In genomic region chr3:159189994-159190669, GRCh38 we compare ENCODE assay signal across 19 cellular contexts.
DNase-seq lines count a peak whose midpoint lies in the region; ATAC-seq and TF ChIP-seq lines count a peak whose summit lies in the region.
"Had no signal": no experiment of that assay in that cellular context is flagged by ENCODE, and none has a peak within 500 bp of the region (broad histone marks: within the 10 kb centered on the region; RNA-seq: fewer than 3 reads in every experiment).

No MANE protein-coding gene starts in this region.

- 27 to 37% methylated on average over 4 of the region's 4 CpGs for WGBS in GM23248 (ENCODE audit: low coverage in 1 of 2, low lambda C conversion rate in 2 of 2, missing lambda C conversion rate in 2 of 2), 2 experiments
- 62 to 71% (median 65%) methylated on average over 4 of the region's 4 CpGs for WGBS in ovary, 3 donors

- DNase-seq in GM23248 (peak; percentile 77), RWPE2 (ENCODE audit: low spot score) (no peak), fibroblast of mammary gland (ENCODE audit: low read depth) (peak; percentile 82), skeletal muscle cell (ENCODE audit: low read depth) (peak; percentile 80), hepatic stellate cell (ENCODE audit: low spot score) (no peak), ovary (no peak)
- no peak for DNase-seq in activated CD4-positive, alpha-beta T cell treated with anti-CD3 and anti-CD28 coated beads, Interleukin-2, amount 10 ng/mL, durations not matched to agents 7 days and 5 days
- DNase-seq: activated CD4-positive, CD25-positive, alpha-beta regulatory T cell treated with anti-CD3 and anti-CD28 coated beads, Interleukin-2, amount 50 U/mL, for 72 hours; activated CD8-positive, alpha-beta memory T cell treated with anti-CD3 and anti-CD28 coated beads, Interleukin-2, amount 10 ng/mL, durations not matched to agents 7 days and 5 days; activated effector memory CD4-positive, alpha-beta T cell treated with anti-CD3 and anti-CD28 coated beads, Interleukin-2, amount 50 U/mL, for 16 hours; cortex of kidney; DMS79; left cardiac atrium; MG63; T-helper 9 cell had no signal

- no peak for TF ChIP-seq EP300 in ovary (IDR thresholded peaks at IDR 0.05)

- H3K4me1 ChIP-seq in GM23248 (ENCODE audit: insufficient read depth) (peaks cover 33% of the 10 kb centered on the region), RWPE2 (ENCODE audit: insufficient read depth, poor library complexity, severe bottlenecking) (peaks cover 14% of the 10 kb centered on the region), ovary (ENCODE audit: insufficient read depth) (no peaks in the 10 kb centered on the region)
- H3K4me1 ChIP-seq: ascending aorta had no signal

- H3K4me1 Mint-ChIP-seq in activated CD4-positive, alpha-beta T cell treated with anti-CD3 and anti-CD28 coated beads, Interleukin-2, amount 10 ng/mL, durations not matched to agents 7 days and 5 days: no peaks in the 10 kb centered on the region
- H3K4me1 Mint-ChIP-seq: activated CD8-positive, alpha-beta memory T cell treated with anti-CD3 and anti-CD28 coated beads, Interleukin-2, amount 10 ng/mL, durations not matched to agents 7 days and 5 days had no signal

- no peak overlapping the region for H3K9ac ChIP-seq in GM23248

- TF ChIP-seq POLR2A in ovary (IDR thresholded peaks at IDR 0.05): no peak

- intact Hi-C loops in ovary (cut with DNase I): no loop called here

- H3K79me2 ChIP-seq in GM23248 (ENCODE audit: insufficient read depth): no peaks in the 10 kb centered on the region
- H3K79me2 ChIP-seq: hepatocyte had no signal

- H3K27ac ChIP-seq in GM23248 (no peak overlapping the region), RWPE2 (ENCODE audit: poor library complexity, severe bottlenecking) (peak overlapping the region; percentile 61), ovary (no peak overlapping the region)
- H3K27ac ChIP-seq: ascending aorta, hepatocyte had no signal

- peak; percentile 85 for ATAC-seq in RWPE2 (ENCODE audit: low read depth)
- ATAC-seq: activated CD8-positive, alpha-beta memory T cell treated with anti-CD3 and anti-CD28 coated beads, Interleukin-2, amount 10 ng/mL, durations not matched to agents 7 days and 5 days had no signal

- no peaks in the 10 kb centered on the region for H4K20me1 ChIP-seq in GM23248 (ENCODE audit: insufficient read depth)

- peak overlapping the region; percentile 62 for H3K4me2 ChIP-seq in GM23248 (ENCODE audit: unreplicated experiment)
- H3K4me2 ChIP-seq: hepatocyte had no signal

- CTCF ChIA-PET in activated CD4-positive, alpha-beta T cell treated with anti-CD3 and anti-CD28 coated beads, Interleukin-2, amount 10 ng/mL, durations not matched to agents 7 days and 5 days (lab: Charles Lee): no interaction called here

- H3K27ac Mint-ChIP-seq in activated CD4-positive, alpha-beta T cell treated with anti-CD3 and anti-CD28 coated beads, Interleukin-2, amount 10 ng/mL, durations not matched to agents 7 days and 5 days: no peak overlapping the region
- H3K27ac Mint-ChIP-seq: activated CD8-positive, alpha-beta memory T cell treated with anti-CD3 and anti-CD28 coated beads, Interleukin-2, amount 10 ng/mL, durations not matched to agents 7 days and 5 days; CD14-positive monocyte had no signal

- H3K27me3 ChIP-seq in GM23248 (replicated peaks; ENCODE audit: insufficient read depth) (no peaks in the 10 kb centered on the region), RWPE2 (ENCODE audit: insufficient read depth, poor library complexity, severe bottlenecking) (no peaks in the 10 kb centered on the region), ovary (no peaks in the 10 kb centered on the region)
- H3K27me3 ChIP-seq: ascending aorta, hepatocyte, MG63 had no signal

- peaks cover 36% of the 10 kb centered on the region for H3F3A ChIP-seq in GM23248 (ENCODE audit: insufficient read depth)

- TF ChIP-seq CTCF in RWPE2 (IDR thresholded peaks at IDR 0.05; ENCODE audit: poor library complexity, severe bottlenecking): no peak
- no peak for TF ChIP-seq CTCF in fibroblast of mammary gland (conservative IDR thresholded peaks at IDR 0.05; ENCODE audit: control insufficient read depth, insufficient read depth, low read depth, low read length)
- no peak for TF ChIP-seq CTCF in ovary (IDR thresholded peaks at IDR 0.05)

- no peaks in the 10 kb centered on the region for H3K9me3 ChIP-seq in GM23248 (ENCODE audit: low read depth)
- H3K9me3 ChIP-seq in RWPE2 (ENCODE audit: severe bottlenecking): no peaks in the 10 kb centered on the region
- H3K9me3 ChIP-seq in ovary: no peaks in the 10 kb centered on the region
- H3K9me3 ChIP-seq: ascending aorta, MG63 had no signal

- no peaks in the 10 kb centered on the region for H3K36me3 Mint-ChIP-seq in activated CD4-positive, alpha-beta T cell treated with anti-CD3 and anti-CD28 coated beads, Interleukin-2, amount 10 ng/mL, durations not matched to agents 7 days and 5 days (ENCODE audit: low read depth)
- H3K36me3 Mint-ChIP-seq: activated CD8-positive, alpha-beta memory T cell treated with anti-CD3 and anti-CD28 coated beads, Interleukin-2, amount 10 ng/mL, durations not matched to agents 7 days and 5 days; CD14-positive monocyte had no signal

- H2AFZ ChIP-seq in GM23248: no peak overlapping the region
- H2AFZ ChIP-seq: hepatocyte had no signal

- in situ Hi-C loops in GM23248 (cut with MboI): no loop called here

- H3K36me3 ChIP-seq in GM23248 (ENCODE audit: low read depth) (no peaks in the 10 kb centered on the region), RWPE2 (ENCODE audit: low read depth) (no peaks in the 10 kb centered on the region), ovary (no peaks in the 10 kb centered on the region)
- H3K36me3 ChIP-seq: ascending aorta, MG63 had no signal

- POLR2A ChIA-PET in activated CD4-positive, alpha-beta T cell treated with anti-CD3 and anti-CD28 coated beads, Interleukin-2, amount 10 ng/mL, durations not matched to agents 7 days and 5 days (lab: Charles Lee): no interaction called here

- no peaks in the 10 kb centered on the region for H3K27me3 Mint-ChIP-seq in activated CD4-positive, alpha-beta T cell treated with anti-CD3 and anti-CD28 coated beads, Interleukin-2, amount 10 ng/mL, durations not matched to agents 7 days and 5 days
- H3K27me3 Mint-ChIP-seq: activated CD8-positive, alpha-beta memory T cell treated with anti-CD3 and anti-CD28 coated beads, Interleukin-2, amount 10 ng/mL, durations not matched to agents 7 days and 5 days had no signal

- H3K4me3 ChIP-seq in GM23248: no peak overlapping the region
- no peak overlapping the region for H3K4me3 ChIP-seq in RWPE2 (ENCODE audit: severe bottlenecking)
- H3K4me3 ChIP-seq in fibroblast of mammary gland (ENCODE audit: control insufficient read depth, low read depth, low read length): no peak overlapping the region
- no peak overlapping the region for H3K4me3 ChIP-seq in skeletal muscle cell (ENCODE audit: low read depth, low read length)
- no peak overlapping the region for H3K4me3 ChIP-seq in ovary
- H3K4me3 ChIP-seq: ascending aorta, hepatocyte, MG63, smooth muscle cell had no signal

- no peaks in the 10 kb centered on the region for H3K9me2 ChIP-seq in GM23248 (ENCODE audit: insufficient read depth)

- H3K9me3 Mint-ChIP-seq in activated CD4-positive, alpha-beta T cell treated with anti-CD3 and anti-CD28 coated beads, Interleukin-2, amount 10 ng/mL, durations not matched to agents 7 days and 5 days: no peaks in the 10 kb centered on the region

- no peak overlapping the region for H3K4me3 Mint-ChIP-seq in activated CD4-positive, alpha-beta T cell treated with anti-CD3 and anti-CD28 coated beads, Interleukin-2, amount 10 ng/mL, durations not matched to agents 7 days and 5 days
- H3K4me3 Mint-ChIP-seq: activated CD8-positive, alpha-beta memory T cell treated with anti-CD3 and anti-CD28 coated beads, Interleukin-2, amount 10 ng/mL, durations not matched to agents 7 days and 5 days; CD14-positive monocyte had no signal

Comparison
In these comparisons a context has a peak if more than half of its experiments do, and no peak if none do; other contexts are left out.
1. DNase-seq: peak in GM23248 (single experiment), fibroblast of mammary gland (single experiment) and skeletal muscle cell (single experiment); none in RWPE2 (single experiment), activated CD4-positive, alpha-beta T cell treated with anti-CD3 and anti-CD28 coated beads, Interleukin-2, amount 10 ng/mL, durations not matched to agents 7 days and 5 days (single experiment), hepatic stellate cell (single experiment) and ovary (0 of 5).